ENCODE assay signal across 8 cellular contexts in genomic region chr3:13484861-13485590, GRCh38. TPM values are rescaled to one million over a fixed set of nuclear protein-coding genes. Genes with fewer than 3 reads are reported as not detected.
DNase-seq lines count a peak whose midpoint lies in the region; ATAC-seq and TF ChIP-seq lines count a peak whose summit lies in the region.

No MANE protein-coding gene starts in this region.

- peaks cover 7% of the 10 kb centered on the region for H3K36me3 Mint-ChIP-seq in chondrocyte (ENCODE audit: low read depth)

- H3K9me3 ChIP-seq in lung (ENCODE audit: control insufficient read depth in 2 of 2, insufficient read depth in 1 of 2, low read length in 1 of 2), result no peaks in the 10 kb centered on the region

- peak overlapping the region; percentile 74 for H3K27ac Mint-ChIP-seq in chondrocyte (ENCODE audit: unreplicated experiment)

- no peaks in the 10 kb centered on the region for H3K9me3 Mint-ChIP-seq in chondrocyte (ENCODE audit: low read depth)

- H3K27me3 ChIP-seq in lung (ENCODE audit: control insufficient read depth, insufficient read depth), result no peaks in the 10 kb centered on the region

- H3K36me3 ChIP-seq in lung (ENCODE audit: control insufficient read depth in 2 of 2, insufficient read depth in 2 of 2, low read length in 2 of 2), result no peaks in the 10 kb centered on the region

- no peak overlapping the region for H3K4me3 Mint-ChIP-seq in chondrocyte (ENCODE audit: unreplicated experiment)

- H3K4me1 Mint-ChIP-seq in chondrocyte (ENCODE audit: low read depth), result peaks cover 32% of the 10 kb centered on the region

- 27 to 37% methylated on average over 7 of the region's 7 CpGs for WGBS in lung, 2 donors

- peak overlapping the region; percentile 55 to 85 for H3K27ac ChIP-seq in lung (ENCODE audit: low read depth in 1 of 2, low read length in 1 of 2)

- no peak overlapping the region for H3K4me3 ChIP-seq in lung

- peaks cover 0 to 14% of the 10 kb centered on the region in 2 donors for H3K4me1 ChIP-seq in lung (ENCODE audit: control insufficient read depth in 2 of 2, insufficient read depth in 2 of 2, low read length in 2 of 2)

- DNase-seq in GM03348 (ENCODE audit: low spot score) (peak; percentile 49), NCI-H345 treated with DMSO at 0.1 percent for 48 hours (lab: John Stamatoyannopoulos, UW; ENCODE audit: unreplicated experiment) (peak; percentile 4), chondrocyte (ENCODE audit: low spot score) (peak; percentile 80), lung (ENCODE audit: low spot score) (peak; percentile 84), retina (no peak), NOMO-1 treated with DMSO at 0.1 percent for 48 hours (lab: John Stamatoyannopoulos, UW; ENCODE audit: unreplicated experiment) (no peak)
- no peak for DNase-seq in NK-92 treated with Interleukin-12 subunit alpha and Interleukin-12 subunit beta, amount 100 ng/mL, for 24 hours (lab: John Stamatoyannopoulos, UW)
- no peak for DNase-seq in stimulated activated CD4-positive, alpha-beta T cell treated with anti-CD3 and anti-CD28 coated beads, Interleukin-12 subunit alpha, Interleukin-12 subunit beta, amount 100 ng/mL, for 4 hours

- no peak for TF ChIP-seq CTCF in chondrocyte (IDR thresholded peaks at IDR 0.05)
- no peak for TF ChIP-seq CTCF in lung (IDR thresholded peaks at IDR 0.05; ENCODE audit: control extremely low read depth, extremely low read depth)

- no peaks in the 10 kb centered on the region for H3K27me3 Mint-ChIP-seq in chondrocyte (ENCODE audit: low read depth)

- peak; percentile 69 for ATAC-seq in lung (ENCODE audit: insufficient read depth, low FRiP score)

RNA-seq across cellular contexts. Expression of gene HDAC11, which starts 4.9 kb away (rescaled TPM):
- 10.7 to 16.5 TPM (median 15.2 TPM) in 3 replicates for total RNA-seq in chondrocyte
- total RNA-seq in lung, result 10 to 100 TPM; 12.3 to 17.3 TPM
- polyA plus RNA-seq in lung, result 10 to 100 TPM; 14.2 to 15.8 TPM

Comparison
In these comparisons a context has a peak if more than half of its experiments do, and no peak if none do; other contexts are left out.
1. DNase-seq: peak in GM03348 (single experiment), NCI-H345 treated with DMSO at 0.1 percent for 48 hours (single experiment), chondrocyte (single experiment) and lung (single experiment); none in retina (single experiment), NK-92 treated with Interleukin-12 subunit alpha and Interleukin-12 subunit beta, amount 100 ng/mL, for 24 hours (single experiment), stimulated activated CD4-positive, alpha-beta T cell treated with anti-CD3 and anti-CD28 coated beads, Interleukin-12 subunit alpha, Interleukin-12 subunit beta, amount 100 ng/mL, for 4 hours (single experiment) and NOMO-1 treated with DMSO at 0.1 percent for 48 hours (single experiment).